19 cellular contexts compared by ENCODE assay signal in the genomic region with DNA sequence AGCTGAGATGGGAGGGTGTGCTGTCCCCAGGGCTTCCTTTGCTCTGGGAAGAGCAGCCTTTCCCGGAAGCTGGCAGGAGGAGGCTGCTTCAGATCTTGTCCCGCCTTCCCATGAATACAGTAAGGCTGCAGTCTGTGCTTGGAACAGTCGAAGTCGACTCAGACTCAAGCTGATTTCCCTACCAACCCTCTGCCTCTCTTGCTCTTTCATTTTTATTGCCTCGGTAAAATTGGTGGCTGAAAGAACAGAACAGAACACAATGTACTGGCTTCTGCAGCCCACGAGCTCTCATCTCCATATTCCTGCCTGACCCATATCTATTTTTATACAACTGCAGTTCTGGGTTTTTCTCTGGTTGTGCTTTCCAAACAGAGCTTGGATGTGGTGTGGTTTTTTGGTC.
A peak's percentile ranks its signal among the peaks of the same experiment; 100 is the strongest.
DNase-seq lines count a peak whose midpoint lies in the region; ATAC-seq and TF ChIP-seq lines count a peak whose summit lies in the region.
"Had no signal": no experiment of that assay in that cellular context is flagged by ENCODE, and none has a peak within 500 bp of the region (broad histone marks: within the 10 kb centered on the region; RNA-seq: fewer than 3 reads in every experiment).

No MANE protein-coding gene starts in this region.

- H3K36me3 Mint-ChIP-seq in activated naive CD4-positive, alpha-beta T cell treated with anti-CD3 and anti-CD28 coated beads, Interleukin-2, amount 50 U/mL, for 72 hours = no peaks in the 10 kb centered on the region
- H3K36me3 Mint-ChIP-seq: stimulated activated naive B cell treated with anti-CD40 and anti-IgM and Interleukin-4, amounts not matched to agents 10 μg/mL and 1 μg/mL and 100 μg/mL, for 72 hours had no signal

- H3K9me3 Mint-ChIP-seq in activated naive CD4-positive, alpha-beta T cell treated with anti-CD3 and anti-CD28 coated beads, Interleukin-2, amount 50 U/mL, for 72 hours = no peaks in the 10 kb centered on the region
- H3K9me3 Mint-ChIP-seq: activated T-cell treated with anti-CD3 and anti-CD28 coated beads, Interleukin-2, amount 50 U/mL, for 4 hours; stimulated activated naive B cell treated with anti-CD40 and anti-IgM and Interleukin-4, amounts not matched to agents 10 μg/mL and 1 μg/mL and 100 μg/mL, for 72 hours had no signal

- H3K14ac ChIP-seq in mesenchymal stem cell (ENCODE audit: low read length in 2 of 2) (no peak overlapping the region), neuronal stem cell (ENCODE audit: low read length) (no peak overlapping the region)

- in situ Hi-C loops in G401 (cut with HindIII; ENCODE audit: low sequenced_read_pairs) = loop anchor here (25.0 kb wide), 1 partner anchor 319 kb away; no protein-coding TSS in a partner anchor

- H3K9me3 ChIP-seq in esophagus muscularis mucosa (no peaks in the 10 kb centered on the region), mesenchymal stem cell (ENCODE audit: control insufficient read depth, low read length) (no peaks in the 10 kb centered on the region), neuronal stem cell (replicated peaks in 1 of 2; ENCODE audit: control insufficient read depth in 2 of 2, insufficient read depth in 1 of 2, low read depth in 1 of 2, low read length in 2 of 2) (no peaks in the 10 kb centered on the region)
- H3K9me3 ChIP-seq: A549, upper lobe of left lung had no signal

- no peaks in the 10 kb centered on the region for H3K79me1 ChIP-seq in mesenchymal stem cell (replicated peaks; ENCODE audit: low read length, poor library complexity, severe bottlenecking)
- no peaks in the 10 kb centered on the region for H3K79me1 ChIP-seq in neuronal stem cell (ENCODE audit: low read depth, low read length)

- H2BK120ac ChIP-seq in mesenchymal stem cell (ENCODE audit: low read depth, low read length) (no peak overlapping the region), neuronal stem cell (ENCODE audit: low read depth, low read length) (no peak overlapping the region)

- H2AFZ ChIP-seq in mesenchymal stem cell (ENCODE audit: low read depth, low read length) (peak overlapping the region; percentile 27), neuronal stem cell (ENCODE audit: low read length) (no peak overlapping the region)

- no peak overlapping the region for H3K27ac Mint-ChIP-seq in activated naive CD4-positive, alpha-beta T cell treated with anti-CD3 and anti-CD28 coated beads, Interleukin-2, amount 50 U/mL, for 72 hours
- H3K27ac Mint-ChIP-seq: mesothelial cell of epicardium; stimulated activated naive B cell treated with anti-CD40 and anti-IgM and Interleukin-4, amounts not matched to agents 10 μg/mL and 1 μg/mL and 100 μg/mL, for 72 hours had no signal

- TF ChIP-seq CTCF in esophagus muscularis mucosa (IDR thresholded peaks at IDR 0.05) = no peak

- H3K23ac ChIP-seq in mesenchymal stem cell (ENCODE audit: low read length in 2 of 2) = no peak overlapping the region
- no peak overlapping the region for H3K23ac ChIP-seq in neuronal stem cell (ENCODE audit: low read depth, low read length, poor library complexity)

- H3K27me3 ChIP-seq in esophagus muscularis mucosa (no peaks in the 10 kb centered on the region), mesenchymal stem cell (ENCODE audit: control insufficient read depth in 1 of 2, insufficient read depth in 1 of 2, low read length in 2 of 2) (peaks cover 0 to under 1% of the 10 kb centered on the region in 2 experiments), neuronal stem cell (ENCODE audit: control insufficient read depth in 3 of 3, insufficient read depth in 3 of 3, low read depth in 1 of 3, low read length in 3 of 3) (no peaks in the 10 kb centered on the region)
- H3K27me3 ChIP-seq: upper lobe of left lung had no signal

- H2AK5ac ChIP-seq in mesenchymal stem cell (ENCODE audit: low read length, severe bottlenecking) = no peak overlapping the region
- H2AK5ac ChIP-seq in neuronal stem cell (ENCODE audit: low read depth, low read length) = no peak overlapping the region

- H3K27ac ChIP-seq in esophagus muscularis mucosa (replicated peaks in 1 of 4) = peak overlapping the region in 3 of 4 donors; percentile 18 to 58 (median 47)
- no peak overlapping the region for H3K27ac ChIP-seq in mesenchymal stem cell (ENCODE audit: low read length, poor library complexity, severe bottlenecking)
- no peak overlapping the region for H3K27ac ChIP-seq in neuronal stem cell (replicated peaks; ENCODE audit: low read length)
- H3K27ac ChIP-seq: A549, upper lobe of left lung had no signal

- H2BK5ac ChIP-seq in mesenchymal stem cell (ENCODE audit: low read depth, low read length, poor library complexity, severe bottlenecking) = no peak overlapping the region
- no peak overlapping the region for H2BK5ac ChIP-seq in neuronal stem cell (ENCODE audit: low read length)

- TF ChIP-seq EP300 in esophagus muscularis mucosa (IDR thresholded peaks at IDR 0.05) = no peak

- no peaks in the 10 kb centered on the region for H3K36me3 ChIP-seq in esophagus muscularis mucosa
- no peaks in the 10 kb centered on the region for H3K36me3 ChIP-seq in mesenchymal stem cell (ENCODE audit: control insufficient read depth in 1 of 2, insufficient read depth in 2 of 2, low read depth in 1 of 2, low read length in 2 of 2)
- H3K36me3 ChIP-seq in neuronal stem cell (replicated peaks in 1 of 2; ENCODE audit: control insufficient read depth in 2 of 2, insufficient read depth in 2 of 2, low read length in 2 of 2) = no peaks in the 10 kb centered on the region
- H3K36me3 ChIP-seq: upper lobe of left lung had no signal

- no peak overlapping the region for H3K4me2 ChIP-seq in mesenchymal stem cell (ENCODE audit: low read length, poor library complexity, severe bottlenecking)
- H3K4me2 ChIP-seq in neuronal stem cell (ENCODE audit: insufficient read depth, low read length, poor library complexity, severe bottlenecking) = no peak overlapping the region
- H3K4me2 ChIP-seq: A549 had no signal

- H2BK12ac ChIP-seq in mesenchymal stem cell (ENCODE audit: low read length in 2 of 2) (no peak overlapping the region), neuronal stem cell (ENCODE audit: low read length) (no peak overlapping the region)

- H2BK15ac ChIP-seq in mesenchymal stem cell (ENCODE audit: low read depth, poor library complexity, severe bottlenecking) (no peak overlapping the region), neuronal stem cell (ENCODE audit: low read length) (no peak overlapping the region)

- H3K4ac ChIP-seq in mesenchymal stem cell (ENCODE audit: low read depth in 1 of 2, low read length in 2 of 2) (no peak overlapping the region), neuronal stem cell (ENCODE audit: low read length) (no peak overlapping the region)

- H4K91ac ChIP-seq in mesenchymal stem cell (ENCODE audit: low read length) (no peak overlapping the region), neuronal stem cell (ENCODE audit: low read depth, low read length, poor library complexity) (no peak overlapping the region)

- H4K8ac ChIP-seq in mesenchymal stem cell (ENCODE audit: low read length) = no peak overlapping the region
- H4K8ac ChIP-seq in neuronal stem cell (ENCODE audit: low read depth, low read length) = no peak overlapping the region

- no peak for TF ChIP-seq POLR2A in esophagus muscularis mucosa (IDR thresholded peaks at IDR 0.05; ENCODE audit: low read depth)

- H3K18ac ChIP-seq in mesenchymal stem cell (ENCODE audit: low read depth in 1 of 2, low read length in 2 of 2) = no peak overlapping the region
- H3K18ac ChIP-seq in neuronal stem cell (ENCODE audit: low read length) = no peak overlapping the region

- H3K9ac ChIP-seq in mesenchymal stem cell (ENCODE audit: low read length) (no peak overlapping the region), neuronal stem cell (ENCODE audit: low read depth, low read length, poor library complexity) (no peak overlapping the region)

- no peak overlapping the region for H3K4me3 ChIP-seq in esophagus muscularis mucosa
- H3K4me3 ChIP-seq in mesenchymal stem cell (ENCODE audit: insufficient read depth in 1 of 2, low read depth in 1 of 2, low read length in 2 of 2) = no peak overlapping the region
- no peak overlapping the region for H3K4me3 ChIP-seq in neuronal stem cell (ENCODE audit: low read length in 2 of 2)
- H3K4me3 ChIP-seq: A549, upper lobe of left lung had no signal

- no peak for ATAC-seq in HG02588 (IDR thresholded peaks at IDR 0.05; ENCODE audit: unreplicated experiment)
- no peak for ATAC-seq in activated naive CD4-positive, alpha-beta T cell treated with anti-CD3 and anti-CD28 coated beads, Interleukin-2, amount 50 U/mL, for 72 hours
- ATAC-seq in GM18909 (IDR thresholded peaks at IDR 0.05; ENCODE audit: poor library complexity, unreplicated experiment) = no peak
- ATAC-seq: A549; activated T-cell treated with anti-CD3 and anti-CD28 coated beads, Interleukin-2, amount 50 U/mL, for 4 hours; stimulated activated naive B cell treated with anti-CD40 and anti-IgM and Interleukin-4, amounts not matched to agents 10 μg/mL and 1 μg/mL and 100 μg/mL, for 72 hours had no signal

- intact Hi-C loops in esophagus muscularis mucosa (cut with DNase I) = no loop called here

- 66% methylated on average over 6 of the region's 6 CpGs for WGBS in esophagus muscularis mucosa
- WGBS in mesenchymal stem cell = 69% methylated on average over 5 of the region's 6 CpGs
- WGBS in neuronal stem cell (ENCODE audit: extremely low coverage in 2 of 2, insufficient read length in 2 of 2, insufficient replicate concordance in 1 of 2), 2 donors = no CpG with 5 or more reads among the region's 6 CpGs

- DNase-seq in G401 (ENCODE audit: low spot score) (peak; percentile 1), esophagus muscularis mucosa (ENCODE audit: extremely low spot score) (no peak), mesenchymal stem cell (no peak), superior temporal gyrus (ENCODE audit: extremely low spot score) (peak; percentile 74), neuronal stem cell (ENCODE audit: low spot score) (no peak)
- DNase-seq in activated naive CD4-positive, alpha-beta T cell treated with anti-CD3 and anti-CD28 coated beads, Interleukin-2, amount 50 U/mL, for 72 hours (ENCODE audit: low spot score in 2 of 2) = no peak
- DNase-seq: activated CD4-positive, alpha-beta T cell treated with anti-CD3 and anti-CD28 coated beads for 1 hour; activated naive CD4-positive, alpha-beta T cell treated with anti-CD3 and anti-CD28 coated beads, Interleukin-2, amount 50 U/mL, for 16 hours; activated T-cell treated with anti-CD3 and anti-CD28 coated beads, Interleukin-2, amount 50 U/mL, for 4 hours; Kasumi-1; NCI-H187; nephron progenitor cell; stimulated activated CD4-positive, alpha-beta T cell treated with anti-CD3 and anti-CD28 coated beads, Interleukin-2, amount 100 ng/mL, for 48 hours; stimulated activated naive B cell treated with anti-CD40 and anti-IgM and Interleukin-4, amounts not matched to agents 10 μg/mL and 1 μg/mL and 100 μg/mL, for 72 hours; upper lobe of left lung had no signal

- H3K4me1 ChIP-seq in esophagus muscularis mucosa (peaks cover 5 to 25% (median 20%) of the 10 kb centered on the region in 4 donors), mesenchymal stem cell (ENCODE audit: control insufficient read depth, insufficient read depth, low read depth, low read length) (no peaks in the 10 kb centered on the region), neuronal stem cell (ENCODE audit: control insufficient read depth in 2 of 2, insufficient read depth in 1 of 2, low read depth in 1 of 2, low read length in 2 of 2) (no peaks in the 10 kb centered on the region)
- H3K4me1 ChIP-seq: A549 had no signal

Comparison
In these comparisons a context has a peak if more than half of its experiments do, and no peak if none do; other contexts are left out.
1. DNase-seq: peak in G401 (single experiment) and superior temporal gyrus (single experiment); none in esophagus muscularis mucosa (single experiment), mesenchymal stem cell (single experiment), activated naive CD4-positive, alpha-beta T cell treated with anti-CD3 and anti-CD28 coated beads, Interleukin-2, amount 50 U/mL, for 72 hours (0 of 2) and neuronal stem cell (single experiment).
2. H3K27ac ChIP-seq: peak in esophagus muscularis mucosa (3 of 4); none in mesenchymal stem cell (single experiment) and neuronal stem cell (single experiment).